12 cellular contexts compared by ENCODE assay signal in the genomic region with DNA sequence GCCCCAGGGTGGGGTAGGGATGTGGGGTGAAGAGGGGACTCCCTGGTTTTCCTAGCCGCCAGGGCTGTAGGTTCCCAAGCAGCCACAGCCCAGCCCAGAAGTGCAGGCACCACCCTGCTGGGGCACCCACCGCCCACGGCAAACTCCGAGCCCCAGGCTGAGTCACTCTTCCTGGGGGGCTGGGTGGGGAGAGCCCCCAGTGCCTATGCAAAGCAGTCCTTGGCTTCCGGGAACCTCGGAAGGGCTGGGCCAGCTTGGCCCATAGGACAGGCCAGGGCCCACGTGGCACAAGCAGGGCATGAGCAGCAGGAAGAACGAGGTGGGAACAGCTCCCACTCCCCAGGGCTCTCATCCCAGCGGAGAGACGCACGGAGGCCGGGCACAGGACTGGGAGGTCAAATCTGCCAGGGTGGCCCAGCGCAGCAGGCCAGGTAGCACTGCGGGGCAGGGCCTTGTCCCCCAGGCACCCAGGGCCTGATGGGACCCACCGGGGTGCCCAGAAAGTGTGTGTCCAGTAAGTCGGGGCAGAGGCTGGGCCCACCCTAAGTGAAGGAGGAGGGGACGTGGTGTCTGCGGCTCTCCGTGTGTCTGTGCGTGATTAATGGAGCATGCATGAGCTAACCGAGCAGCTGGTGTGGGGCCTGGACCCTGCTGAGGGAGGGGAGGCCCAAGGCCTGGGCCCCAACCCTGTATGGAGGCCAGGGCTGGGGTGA. TPM values are rescaled to one million over a fixed set of nuclear protein-coding genes. Genes with fewer than 3 reads are reported as not detected.
A peak's percentile ranks its signal among the peaks of the same experiment; 100 is the strongest.
DNase-seq lines count a peak whose midpoint lies in the region; ATAC-seq, FAIRE-seq and TF ChIP-seq lines count a peak whose summit lies in the region.
"Had no signal": no experiment of that assay in that cellular context is flagged by ENCODE, and none has a peak within 500 bp of the region (broad histone marks: within the 10 kb centered on the region; RNA-seq: fewer than 3 reads in every experiment).

No MANE protein-coding gene starts in this region.

- no peaks in the 10 kb centered on the region for H3K79me2 ChIP-seq in astrocyte (ENCODE audit: insufficient read depth, low read length)

- H4K20me1 ChIP-seq in astrocyte (ENCODE audit: insufficient read depth, low read length), result no peaks in the 10 kb centered on the region

- H2AFZ ChIP-seq in astrocyte (ENCODE audit: low read depth, low read length), result peak overlapping the region; percentile 18

- H3K36me3 ChIP-seq in astrocyte (ENCODE audit: insufficient read depth, low read length), result no peaks in the 10 kb centered on the region
- H3K36me3 ChIP-seq: SJSA1 had no signal

- no peak overlapping the region for H3K4me3 ChIP-seq in astrocyte (ENCODE audit: insufficient read depth, low read depth, low read length)
- H3K4me3 ChIP-seq: SJSA1 had no signal

- no peaks in the 10 kb centered on the region for H3K36me3 Mint-ChIP-seq in T-helper 2 cell treated with Interferon-gamma antibody and Interleukin-4, amounts not matched to agents 5 μg/mL and 100 μg/mL, for 36 hours (ENCODE audit: low read depth)
- H3K36me3 Mint-ChIP-seq in astrocyte (ENCODE audit: low read depth, unreplicated experiment), result no peaks in the 10 kb centered on the region
- H3K36me3 Mint-ChIP-seq in CD14-positive monocyte, result no peaks in the 10 kb centered on the region

- H3K9me3 ChIP-seq in astrocyte (ENCODE audit: insufficient read depth, low read depth, low read length), result peaks cover 5% of the 10 kb centered on the region
- H3K9me3 ChIP-seq: SJSA1 had no signal

- H3K4me3 Mint-ChIP-seq in T-helper 2 cell treated with Interferon-gamma antibody and Interleukin-4, amounts not matched to agents 5 μg/mL and 100 μg/mL, for 36 hours, result no peak overlapping the region
- no peak overlapping the region for H3K4me3 Mint-ChIP-seq in astrocyte (ENCODE audit: unreplicated experiment)
- peak overlapping the region in 1 of 2 donors; percentile 40 for H3K4me3 Mint-ChIP-seq in CD14-positive monocyte

- intact Hi-C loops in CD14-positive monocyte (cut with micrococcal nuclease), result no loop called here

- H3K4me2 ChIP-seq in astrocyte (ENCODE audit: low read length), result no peak overlapping the region

- H3K9ac ChIP-seq in astrocyte (ENCODE audit: low read length), result no peak overlapping the region

- peak; percentile 71 for DNase-seq in T-helper 2 cell treated with Interferon-gamma antibody and Interleukin-4, amounts not matched to agents 5 μg/mL and 100 μg/mL, for 36 hours (ENCODE audit: low spot score)
- DNase-seq in astrocyte (ENCODE audit: low read depth), result peak; percentile 9
- DNase-seq in stimulated activated CD4-positive, alpha-beta T cell treated with anti-CD3 and anti-CD28 coated beads, Interleukin-4, amount 100 ng/mL, for 24 hours, result peak; percentile 83
- no peak for DNase-seq in CD14-positive monocyte (ENCODE audit: low spot score)
- DNase-seq in NCI-H1092 treated with DMSO at 0.1 percent for 48 hours (lab: John Stamatoyannopoulos, UW), result no peak
- DNase-seq in DMS79 (lab: John Stamatoyannopoulos, UW), result no peak
- DNase-seq: trophoblast cell had no signal

- H3K27ac Mint-ChIP-seq in T-helper 2 cell treated with Interferon-gamma antibody and Interleukin-4, amounts not matched to agents 5 μg/mL and 100 μg/mL, for 36 hours, result no peak overlapping the region
- H3K27ac Mint-ChIP-seq in astrocyte (ENCODE audit: unreplicated experiment) (no peak overlapping the region), CD14-positive monocyte (no peak overlapping the region)

- H3K27me3 Mint-ChIP-seq in T-helper 2 cell treated with Interferon-gamma antibody and Interleukin-4, amounts not matched to agents 5 μg/mL and 100 μg/mL, for 36 hours (ENCODE audit: low read depth), result peaks cover 2% of the 10 kb centered on the region
- H3K27me3 Mint-ChIP-seq in astrocyte (ENCODE audit: low read depth, unreplicated experiment), result peaks cover 22% of the 10 kb centered on the region
- H3K27me3 Mint-ChIP-seq in CD14-positive monocyte (ENCODE audit: low read depth in 3 of 3), result peaks cover 32 to 62% (median 61%) of the 10 kb centered on the region in 3 donors

- no peaks in the 10 kb centered on the region for H3K9me3 Mint-ChIP-seq in T-helper 2 cell treated with Interferon-gamma antibody and Interleukin-4, amounts not matched to agents 5 μg/mL and 100 μg/mL, for 36 hours
- H3K9me3 Mint-ChIP-seq in astrocyte (ENCODE audit: unreplicated experiment), result no peaks in the 10 kb centered on the region
- peaks cover 0 to 4% (median 0%) of the 10 kb centered on the region in 7 donors for H3K9me3 Mint-ChIP-seq in CD14-positive monocyte

- peaks cover 28% of the 10 kb centered on the region for H3K27me3 ChIP-seq in astrocyte (ENCODE audit: insufficient read depth, low read length)

- no peak for FAIRE-seq in astrocyte (lab: Jason Lieb, UNC)
- FAIRE-seq: endometrium had no signal

- no peak for TF ChIP-seq CTCF in astrocyte (IDR thresholded peaks at IDR 0.05; ENCODE audit: insufficient read depth, low read depth, low read length)
- TF ChIP-seq CTCF in CD14-positive monocyte (IDR thresholded peaks at IDR 0.05), result no peak

- ATAC-seq in GM18498 (IDR thresholded peaks at IDR 0.05; ENCODE audit: unreplicated experiment) (peak; percentile 52), GM18519 (IDR thresholded peaks at IDR 0.05; ENCODE audit: low FRiP score, unreplicated experiment) (no peak)

- H3K4me1 ChIP-seq in astrocyte (ENCODE audit: insufficient read depth, low read length), result peaks cover 7% of the 10 kb centered on the region
- H3K4me1 ChIP-seq: SJSA1 had no signal

- H3K27ac ChIP-seq in astrocyte (ENCODE audit: low read depth, low read length), result no peak overlapping the region
- H3K27ac ChIP-seq: SJSA1 had no signal

- H3K4me1 Mint-ChIP-seq in T-helper 2 cell treated with Interferon-gamma antibody and Interleukin-4, amounts not matched to agents 5 μg/mL and 100 μg/mL, for 36 hours (ENCODE audit: low read depth), result peaks cover 8% of the 10 kb centered on the region
- H3K4me1 Mint-ChIP-seq in astrocyte (ENCODE audit: low read depth, unreplicated experiment), result no peaks in the 10 kb centered on the region
- peaks cover 6% of the 10 kb centered on the region for H3K4me1 Mint-ChIP-seq in CD14-positive monocyte

RNA-seq across cellular contexts. Expression of a gene that starts 4.6 kb away (rescaled TPM):
- total RNA-seq in astrocyte, result not detected in 2 replicates
- not detected for polyA plus RNA-seq in CD14-positive monocyte
- total RNA-seq: mononuclear cell, SJSA1 had no signal

RNA-seq across cellular contexts. Expression of a gene that starts 41.0 kb away (rescaled TPM):
- total RNA-seq in astrocyte, result not detected in 2 replicates
- not detected for polyA plus RNA-seq in CD14-positive monocyte
- total RNA-seq: mononuclear cell, SJSA1 had no signal

RNA-seq across cellular contexts. Expression of a gene that starts 56.6 kb away (rescaled TPM):
- 15.1 and 15.5 TPM in 2 replicates for total RNA-seq in astrocyte
- polyA plus RNA-seq in CD14-positive monocyte, result 10 to 100 TPM; 38.8 to 40.4 TPM

Comparison
In these comparisons a context has a peak if more than half of its experiments do, and no peak if none do; other contexts are left out.
1. DNase-seq: peak in T-helper 2 cell treated with Interferon-gamma antibody and Interleukin-4, amounts not matched to agents 5 μg/mL and 100 μg/mL, for 36 hours (single experiment), astrocyte (single experiment) and stimulated activated CD4-positive, alpha-beta T cell treated with anti-CD3 and anti-CD28 coated beads, Interleukin-4, amount 100 ng/mL, for 24 hours (single experiment); none in CD14-positive monocyte (single experiment), NCI-H1092 treated with DMSO at 0.1 percent for 48 hours (single experiment) and DMS79 (single experiment).